In genomic region chr10:17354781-17355180, GRCh38 we compare ENCODE assay signal across 16 cellular contexts.
"Had no signal": no experiment of that assay in that cellular context is flagged by ENCODE, and none has a peak within 500 bp of the region (broad histone marks: within the 10 kb centered on the region; RNA-seq: fewer than 3 reads in every experiment).

No MANE protein-coding gene starts in this region.

- H3K4me1 ChIP-seq: gastrocnemius medialis, psoas muscle, sigmoid colon had no signal

- H3K9me3 ChIP-seq: gastrocnemius medialis, psoas muscle, sigmoid colon, suprapubic skin had no signal

- H3K27ac ChIP-seq: gastrocnemius medialis, psoas muscle, sigmoid colon, suprapubic skin, WERI-Rb-1 had no signal

- H3K36me3 ChIP-seq: gastrocnemius medialis, sigmoid colon, suprapubic skin, WERI-Rb-1 had no signal

- H3K27me3 ChIP-seq: gastrocnemius medialis, sigmoid colon, suprapubic skin had no signal

- DNase-seq: activated CD4-positive, alpha-beta T cell treated with anti-CD3 and anti-CD28 coated beads for 36 hours; activated CD8-positive, alpha-beta memory T cell treated with anti-CD3 and anti-CD28 coated beads, Interleukin-2, amount 50 U/mL, for 48 hours; activated CD8-positive, alpha-beta T cell treated with anti-CD3 and anti-CD28 coated beads for 36 hours; activated naive CD4-positive, alpha-beta T cell; dermis blood vessel endothelial cell; gastrocnemius medialis; kidney; mesendoderm; psoas muscle; sigmoid colon; stimulated activated CD4-positive, alpha-beta T cell treated with anti-CD3 and anti-CD28 coated beads, Interleukin-4, amount 100 ng/mL, for 1 hour; stimulated activated CD8-positive, alpha-beta memory T cell treated with anti-CD3 and anti-CD28 coated beads, Interleukin-4, amount 100 ng/mL, for 48 hours; stimulated activated naive CD8-positive, alpha-beta T cell treated with anti-CD3 and anti-CD28 coated beads, Interleukin-15, Interleukin-2, amounts not matched to agents 100 U/mL and 50 U/mL, for 24 hours; WERI-Rb-1 had no signal

- ATAC-seq: activated CD4-positive, alpha-beta T cell treated with anti-CD3 and anti-CD28 coated beads for 36 hours; activated CD8-positive, alpha-beta T cell treated with anti-CD3 and anti-CD28 coated beads for 36 hours; esophagus mucosa; gastrocnemius medialis; psoas muscle; stimulated activated naive CD8-positive, alpha-beta T cell treated with anti-CD3 and anti-CD28 coated beads, Interleukin-15, Interleukin-2, amounts not matched to agents 100 U/mL and 50 U/mL, for 24 hours had no signal

- FAIRE-seq: kidney had no signal

- H3K4me3 ChIP-seq: gastrocnemius medialis, psoas muscle, sigmoid colon, suprapubic skin had no signal
